21 cellular contexts compared by ENCODE assay signal in the genomic region with DNA sequence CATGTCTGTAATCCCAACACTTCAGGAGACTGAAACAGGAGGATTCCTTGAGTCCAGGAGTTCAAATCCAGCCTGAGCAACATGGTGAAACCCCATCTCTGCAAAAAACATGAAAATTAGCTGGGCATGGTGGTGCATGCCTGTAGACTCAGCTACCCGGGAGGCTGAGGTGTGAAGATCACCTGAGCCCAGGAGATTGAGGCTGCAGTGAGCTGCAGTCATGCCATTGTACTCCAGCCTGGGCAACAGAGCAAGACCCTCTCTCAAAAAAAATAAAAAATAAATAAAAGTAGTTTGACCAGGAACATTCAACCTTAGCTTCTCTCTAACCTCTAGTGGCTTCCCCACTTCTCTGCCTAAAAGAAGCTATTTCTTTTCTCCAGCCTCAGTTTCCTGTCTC.
"Had no signal": no experiment of that assay in that cellular context is flagged by ENCODE, and none has a peak within 500 bp of the region (broad histone marks: within the 10 kb centered on the region; RNA-seq: fewer than 3 reads in every experiment).

No MANE protein-coding gene starts in this region.

- H3K27ac Mint-ChIP-seq: activated naive CD8-positive, alpha-beta T cell; activated T-cell treated with anti-CD3 and anti-CD28 coated beads, Interleukin-2, amount 50 U/mL, for 72 hours; stimulated activated memory B cell treated with anti-CD40 and anti-IgM and Interleukin-4, amounts not matched to agents 10 μg/mL and 1 μg/mL and 100 μg/mL, for 72 hours; stimulated activated naive CD8-positive, alpha-beta T cell treated with anti-CD3 and anti-CD28 coated beads, Interleukin-15, amount 100 ng/mL, for 72 hours had no signal

- H3K36me3 Mint-ChIP-seq: activated naive CD8-positive, alpha-beta T cell; stimulated activated memory B cell treated with anti-CD40 and anti-IgM and Interleukin-4, amounts not matched to agents 10 μg/mL and 1 μg/mL and 100 μg/mL, for 72 hours had no signal

- H3K27me3 Mint-ChIP-seq: brain had no signal

- H3K9me3 ChIP-seq: esophagus muscularis mucosa, sigmoid colon, tibial artery had no signal

- DNase-seq: activated CD4-positive, alpha-beta T cell treated with anti-CD3 and anti-CD28 coated beads for 4 hours; activated CD4-positive, alpha-beta T cell treated with anti-CD3 and anti-CD28 coated beads, Interleukin-2, amount 50 U/mL, for 4 hours; activated naive CD4-positive, alpha-beta T cell; activated T-cell treated with anti-CD3 and anti-CD28 coated beads for 4 hours; activated T-cell treated with anti-CD3 and anti-CD28 coated beads, Interleukin-2, amount 50 U/mL, for 72 hours; foreskin melanocyte; islet precursor cell; left ventricle myocardium superior; sigmoid colon; stimulated activated CD4-positive, alpha-beta T cell treated with anti-CD3 and anti-CD28 coated beads, Interleukin-1b, Interleukin-23, amount 100 ng/mL, for 48 hours; stimulated activated CD4-positive, alpha-beta T cell treated with anti-CD3 and anti-CD28 coated beads, Interleukin-4, amount 100 ng/mL, for 4 hours; stimulated activated CD8-positive, alpha-beta memory T cell treated with anti-CD3 and anti-CD28 coated beads, Interleukin-4, amount 100 ng/mL, for 48 hours; stimulated activated naive CD8-positive, alpha-beta T cell treated with anti-CD3 and anti-CD28 coated beads, Interleukin-15, amount 100 ng/mL, for 72 hours; tibial artery had no signal

- H3K36me3 ChIP-seq: esophagus muscularis mucosa, sigmoid colon, tibial artery had no signal

- H3K4me3 Mint-ChIP-seq: activated naive CD8-positive, alpha-beta T cell; activated T-cell treated with anti-CD3 and anti-CD28 coated beads, Interleukin-2, amount 50 U/mL, for 72 hours; nephron; stimulated activated memory B cell treated with anti-CD40 and anti-IgM and Interleukin-4, amounts not matched to agents 10 μg/mL and 1 μg/mL and 100 μg/mL, for 72 hours; stimulated activated naive CD8-positive, alpha-beta T cell treated with anti-CD3 and anti-CD28 coated beads, Interleukin-15, amount 100 ng/mL, for 72 hours had no signal

- H3K9me3 Mint-ChIP-seq: activated T-cell treated with anti-CD3 and anti-CD28 coated beads, Interleukin-2, amount 50 U/mL, for 72 hours; nephron; stimulated activated memory B cell treated with anti-CD40 and anti-IgM and Interleukin-4, amounts not matched to agents 10 μg/mL and 1 μg/mL and 100 μg/mL, for 72 hours; stimulated activated naive CD8-positive, alpha-beta T cell treated with anti-CD3 and anti-CD28 coated beads, Interleukin-15, amount 100 ng/mL, for 72 hours had no signal

- H3K27me3 ChIP-seq: esophagus muscularis mucosa, sigmoid colon, tibial artery had no signal

- ATAC-seq: activated T-cell treated with anti-CD3 and anti-CD28 coated beads, Interleukin-2, amount 50 U/mL, for 72 hours; stimulated activated memory B cell treated with anti-CD40 and anti-IgM and Interleukin-4, amounts not matched to agents 10 μg/mL and 1 μg/mL and 100 μg/mL, for 72 hours; stimulated activated naive CD8-positive, alpha-beta T cell treated with anti-CD3 and anti-CD28 coated beads, Interleukin-15, amount 100 ng/mL, for 72 hours had no signal

- H3K4me3 ChIP-seq: sigmoid colon, smooth muscle cell, tibial artery had no signal

- H3K27ac ChIP-seq: coronary artery had no signal

- H3K4me1 Mint-ChIP-seq: stimulated activated memory B cell treated with anti-CD40 and anti-IgM and Interleukin-4, amounts not matched to agents 10 μg/mL and 1 μg/mL and 100 μg/mL, for 72 hours; stimulated activated naive CD8-positive, alpha-beta T cell treated with anti-CD3 and anti-CD28 coated beads, Interleukin-15, amount 100 ng/mL, for 72 hours had no signal
